In genomic region chr7:101134399-101134980, GRCh38 we compare ENCODE assay signal across 13 cellular contexts. TPM values are rescaled to one million over a fixed set of nuclear protein-coding genes. Genes with fewer than 3 reads are reported as not detected.
A peak's percentile ranks its signal among the peaks of the same experiment; 100 is the strongest.
DNase-seq lines count a peak whose midpoint lies in the region; ATAC-seq and TF ChIP-seq lines count a peak whose summit lies in the region.
"Had no signal": no experiment of that assay in that cellular context is flagged by ENCODE, and none has a peak within 500 bp of the region (broad histone marks: within the 10 kb centered on the region; RNA-seq: fewer than 3 reads in every experiment).

No MANE protein-coding gene starts in this region.

- no peak overlapping the region for H2BK5ac ChIP-seq in H9 (ENCODE audit: insufficient read length, low read length)

- no peak overlapping the region for H3K14ac ChIP-seq in H9 (ENCODE audit: insufficient read depth, low read length)

- intact Hi-C loops in Right ventricle myocardium superior (cut with DNase I): loop anchor here (10.0 kb wide), 1 partner anchor 240 kb away; the partner anchor contains the start of gene ACHE

- DNase-seq in H9 (no peak), NCI-H2227 (lab: John Stamatoyannopoulos, UW; ENCODE audit: unreplicated experiment) (peak; percentile 74), chondrocyte (ENCODE audit: low spot score) (no peak), osteocyte (ENCODE audit: extremely low spot score, unreplicated experiment) (no peak), OCI-M2 (lab: John Stamatoyannopoulos, UW; ENCODE audit: unreplicated experiment) (no peak), Right ventricle myocardium superior (no peak)
- DNase-seq: DMS53, foreskin melanocyte, posterior cingulate gyrus had no signal

- no peaks in the 10 kb centered on the region for H3K27me3 ChIP-seq in H9 (ENCODE audit: insufficient read depth, low read length)

- H3K23ac ChIP-seq in H9 (ENCODE audit: insufficient read length, low read depth, low read length): no peak overlapping the region

- TF ChIP-seq CTCF in H9 (conservative IDR thresholded peaks at IDR 0.05) (no peak), chondrocyte (IDR thresholded peaks at IDR 0.05) (no peak), osteocyte (IDR thresholded peaks at IDR 0.05) (no peak)

- no peak overlapping the region for H3K18ac ChIP-seq in H9 (ENCODE audit: insufficient read length, low read depth, low read length)

- peak overlapping the region; percentile 74 to 91 (median 86); a peak in 6 of 7 replicates for H3K27ac Mint-ChIP-seq in H9
- peak overlapping the region; percentile 97 for H3K27ac Mint-ChIP-seq in chondrocyte (ENCODE audit: unreplicated experiment)
- peak overlapping the region; percentile 97 for H3K27ac Mint-ChIP-seq in osteocyte (ENCODE audit: unreplicated experiment)
- H3K27ac Mint-ChIP-seq in activated T-helper 17 cell treated with anti-CD3 and anti-CD28 coated beads, Interleukin-2, amount 50 U/mL, for 72 hours: no peak overlapping the region

- no peaks in the 10 kb centered on the region for H3K9me3 ChIP-seq in H9 (ENCODE audit: control insufficient read depth, low read depth, low read length)

- peaks cover 3% of the 10 kb centered on the region for H3K23me2 ChIP-seq in H9 (ENCODE audit: insufficient read length, low read depth, low read length, poor library complexity, severe bottlenecking)

- no peak overlapping the region for H2BK120ac ChIP-seq in H9 (ENCODE audit: low read depth, low read length, poor library complexity, severe bottlenecking)

- H2AFZ ChIP-seq in H9 (ENCODE audit: low read length): no peak overlapping the region

- no peak overlapping the region for H3K9ac ChIP-seq in H9 (ENCODE audit: extremely low read depth, insufficient read length, low read length)

- H3K79me2 ChIP-seq in H9 (ENCODE audit: insufficient read depth, low read length): no peaks in the 10 kb centered on the region

- H4K8ac ChIP-seq in H9 (replicated peaks; ENCODE audit: insufficient read length, low read depth, low read length): no peak overlapping the region

- H3K56ac ChIP-seq in H9 (ENCODE audit: insufficient read length, low read depth, low read length): no peak overlapping the region

- H3K4me3 Mint-ChIP-seq in H9 (peak overlapping the region in 1 of 2 experiments; percentile 47; a peak in 3 of 5 replicates), chondrocyte (ENCODE audit: unreplicated experiment) (peak overlapping the region; percentile 59), osteocyte (ENCODE audit: unreplicated experiment) (peak overlapping the region; percentile 47)
- H3K4me3 Mint-ChIP-seq in activated T-helper 17 cell treated with anti-CD3 and anti-CD28 coated beads, Interleukin-2, amount 50 U/mL, for 72 hours: no peak overlapping the region

- no peak overlapping the region for H2BK20ac ChIP-seq in H9 (ENCODE audit: low read depth, low read length, poor library complexity, severe bottlenecking)

- no peak overlapping the region for H3K4me2 ChIP-seq in H9 (ENCODE audit: insufficient read depth, insufficient read length, low read length)

- no peaks in the 10 kb centered on the region; the same call in 1 of the 2 replicates for H3K27me3 Mint-ChIP-seq in H9 (ENCODE audit: low read depth)
- no peaks in the 10 kb centered on the region for H3K27me3 Mint-ChIP-seq in chondrocyte (ENCODE audit: low read depth)
- no peaks in the 10 kb centered on the region for H3K27me3 Mint-ChIP-seq in osteocyte (ENCODE audit: unreplicated experiment)
- H3K27me3 Mint-ChIP-seq in activated T-helper 17 cell treated with anti-CD3 and anti-CD28 coated beads, Interleukin-2, amount 50 U/mL, for 72 hours: peaks cover 20% of the 10 kb centered on the region

- no peak overlapping the region for H3K4ac ChIP-seq in H9 (ENCODE audit: low read depth, low read length)

- no peak overlapping the region for H2BK12ac ChIP-seq in H9 (ENCODE audit: insufficient read length, low read depth, low read length)

- H3K36me3 Mint-ChIP-seq in H9 (ENCODE audit: insufficient read depth in 1 of 3, low read depth in 3 of 3): peaks cover 0 to 32% (median 0%) of the 10 kb centered on the region in 3 experiments; a peak in 2 of 7 replicates
- H3K36me3 Mint-ChIP-seq in chondrocyte (ENCODE audit: low read depth): peaks cover 78% of the 10 kb centered on the region
- H3K36me3 Mint-ChIP-seq in osteocyte (ENCODE audit: unreplicated experiment): peaks cover 72% of the 10 kb centered on the region
- no peaks in the 10 kb centered on the region for H3K36me3 Mint-ChIP-seq in activated T-helper 17 cell treated with anti-CD3 and anti-CD28 coated beads, Interleukin-2, amount 50 U/mL, for 72 hours (ENCODE audit: low read depth)

- H2AK5ac ChIP-seq in H9 (ENCODE audit: insufficient read length, low read length): no peak overlapping the region

- no peak overlapping the region for H4K91ac ChIP-seq in H9 (ENCODE audit: insufficient read length, low read depth, low read length)

- no peak overlapping the region for H4K5ac ChIP-seq in H9 (ENCODE audit: insufficient read length, low read depth, low read length)

- no peak for ATAC-seq in activated T-helper 17 cell treated with anti-CD3 and anti-CD28 coated beads, Interleukin-2, amount 50 U/mL, for 72 hours (replicated peaks)
- ATAC-seq in Right ventricle myocardium superior (ENCODE audit: poor library complexity): no peak

- no peaks in the 10 kb centered on the region for H3K9me3 Mint-ChIP-seq in H9
- H3K9me3 Mint-ChIP-seq in chondrocyte (ENCODE audit: low read depth): no peaks in the 10 kb centered on the region
- H3K9me3 Mint-ChIP-seq in osteocyte (ENCODE audit: unreplicated experiment): no peaks in the 10 kb centered on the region
- no peaks in the 10 kb centered on the region for H3K9me3 Mint-ChIP-seq in activated T-helper 17 cell treated with anti-CD3 and anti-CD28 coated beads, Interleukin-2, amount 50 U/mL, for 72 hours

- no peaks in the 10 kb centered on the region for H4K20me1 ChIP-seq in H9 (ENCODE audit: control insufficient read depth, insufficient read depth, insufficient read length)

- H3K4me1 Mint-ChIP-seq in H9 (peaks cover 29 to 36% of the 10 kb centered on the region in 2 experiments), chondrocyte (ENCODE audit: low read depth) (peaks cover 96% of the 10 kb centered on the region), osteocyte (ENCODE audit: unreplicated experiment) (peaks cover 85% of the 10 kb centered on the region)
- H3K4me1 Mint-ChIP-seq in activated T-helper 17 cell treated with anti-CD3 and anti-CD28 coated beads, Interleukin-2, amount 50 U/mL, for 72 hours: peaks cover 21% of the 10 kb centered on the region

- no peak overlapping the region for H3T11ph ChIP-seq in H9 (ENCODE audit: low read length)

- H2BK15ac ChIP-seq in H9 (ENCODE audit: low read depth, low read length): no peak overlapping the region

- no CpG with 5 or more reads among the region's 6 CpGs for WGBS in H9 (ENCODE audit: extremely low coverage, insufficient read length, low lambda C conversion rate)

- no peak overlapping the region for H3K27ac ChIP-seq in H9 (ENCODE audit: insufficient read length, low read depth, low read length)

- no peaks in the 10 kb centered on the region for H3K4me1 ChIP-seq in H9 (ENCODE audit: insufficient read depth, low read length)

- H3K79me1 ChIP-seq in H9 (ENCODE audit: insufficient read depth, low read depth, low read length, poor library complexity, severe bottlenecking): no peaks in the 10 kb centered on the region

RNA-seq across cellular contexts. Expression of gene SERPINE1, which starts 7.6 kb away (rescaled TPM):
- total RNA-seq in H9 (2021) (11.5 and 13.0 TPM in 2 replicates), chondrocyte (794 to 1,203 TPM (median 1,180 TPM) in 3 replicates), osteocyte (266 and 328 TPM in 2 replicates), Right ventricle myocardium superior (1.6 TPM)
- total RNA-seq in activated T-helper 17 cell treated with anti-CD3 and anti-CD28 coated beads, Interleukin-2, amount 50 U/mL, for 72 hours: 1 to 10 TPM in 1 of 2 donors, under 1 TPM in 1; 0.30 to 4.5 TPM
- total RNA-seq: T-helper 1 cell treated with Interleukin-12 subunit alpha and Interleukin-12 subunit beta and Interleukin-4 antibody, amounts not matched to agents 30 ng/mL and 1 ng/mL, for 36 hours had no signal

RNA-seq across cellular contexts. Expression of gene AP1S1, which starts 19.8 kb away (rescaled TPM):
- 65.2 and 73.0 TPM in 2 replicates for total RNA-seq in H9 (2021)
- 55.9 to 60.5 TPM (median 60.4 TPM) in 3 replicates for total RNA-seq in chondrocyte
- 52.9 and 57.9 TPM in 2 replicates for total RNA-seq in osteocyte
- 10 to 100 TPM; 27.4 to 59.8 TPM for total RNA-seq in activated T-helper 17 cell treated with anti-CD3 and anti-CD28 coated beads, Interleukin-2, amount 50 U/mL, for 72 hours
- total RNA-seq in Right ventricle myocardium superior: 14.1 TPM

RNA-seq across cellular contexts. Expression of gene VGF, which starts 30.9 kb away (rescaled TPM):
- total RNA-seq in H9 (2021) (37.1 and 39.1 TPM in 2 replicates), chondrocyte (0.22 to 0.26 TPM in 2 of 3 replicates, not detected in the other), osteocyte (0.16 and 0.24 TPM in 2 replicates), Right ventricle myocardium superior (not detected)
- under 1 TPM; 0.13 to 0.48 TPM for total RNA-seq in activated T-helper 17 cell treated with anti-CD3 and anti-CD28 coated beads, Interleukin-2, amount 50 U/mL, for 72 hours
- total RNA-seq: bronchial epithelial cell, liver had no signal

RNA-seq across cellular contexts. Expression of gene NAT16, which starts 45.6 kb away (rescaled TPM):
- total RNA-seq in H9 (2021) (0.50 and 0.88 TPM in 2 replicates), chondrocyte (not detected in 3 replicates), osteocyte (0.16 TPM in 1 of 2 replicates, not detected in the other), Right ventricle myocardium superior (not detected)
- not detected for total RNA-seq in activated T-helper 17 cell treated with anti-CD3 and anti-CD28 coated beads, Interleukin-2, amount 50 U/mL, for 72 hours
- total RNA-seq: bronchial epithelial cell; liver; T-helper 1 cell treated with Interleukin-12 subunit alpha and Interleukin-12 subunit beta and Interleukin-4 antibody, amounts not matched to agents 30 ng/mL and 1 ng/mL, for 36 hours had no signal

RNA-seq across cellular contexts. Expression of gene TRIM56, which starts 49.2 kb away (rescaled TPM):
- 21.8 and 22.4 TPM in 2 replicates for total RNA-seq in H9 (2021)
- 26.1 to 35.7 TPM (median 30.4 TPM) in 3 replicates for total RNA-seq in chondrocyte
- 36.5 and 42.2 TPM in 2 replicates for total RNA-seq in osteocyte
- total RNA-seq in activated T-helper 17 cell treated with anti-CD3 and anti-CD28 coated beads, Interleukin-2, amount 50 U/mL, for 72 hours: 10 to 100 TPM; 45.4 to 55.5 TPM
- 16.7 TPM for total RNA-seq in Right ventricle myocardium superior

Comparison
In these comparisons a context has a peak if more than half of its experiments do, and no peak if none do; other contexts are left out.
1. RNA of gene SERPINE1, which starts 7.6 kb away (total RNA-seq): 794 to 1,203 TPM in chondrocyte and 266 to 328 TPM in osteocyte; 11.5 to 13.0 TPM in H9, 0.30 to 4.5 TPM in activated T-helper 17 cell treated with anti-CD3 and anti-CD28 coated beads, Interleukin-2, amount 50 U/mL, for 72 hours and 1.6 TPM in Right ventricle myocardium superior (single experiment); every median in the first group is over 10 times any median in the second.
2. RNA of gene VGF, which starts 30.9 kb away (total RNA-seq): 37.1 to 39.1 TPM in H9; 0.13 to 0.48 TPM in activated T-helper 17 cell treated with anti-CD3 and anti-CD28 coated beads, Interleukin-2, amount 50 U/mL, for 72 hours, 0.22 to 0.26 TPM in chondrocyte, 0.16 to 0.24 TPM in osteocyte and not detected in Right ventricle myocardium superior (single experiment); every median in the first group is over 10 times any median in the second.